12 cellular contexts compared by ENCODE assay signal in genomic region chr2:121004950-121005349, GRCh38.
"Had no signal": no experiment of that assay in that cellular context is flagged by ENCODE, and none has a peak within 500 bp of the region (broad histone marks: within the 10 kb centered on the region; RNA-seq: fewer than 3 reads in every experiment).

No MANE protein-coding gene starts in this region.

- ATAC-seq: T-helper 17 cell had no signal

- H3K27ac ChIP-seq: brain microvascular endothelial cell, dorsolateral prefrontal cortex, hepatocyte had no signal

- H3K4me3 ChIP-seq: dorsolateral prefrontal cortex, hepatocyte had no signal

- H3K36me3 ChIP-seq: brain microvascular endothelial cell had no signal

- H3K27me3 ChIP-seq: brain microvascular endothelial cell, hepatocyte had no signal

- DNase-seq: activated CD4-positive, alpha-beta T cell treated with anti-CD3 and anti-CD28 coated beads, Interleukin-2, amount 50 U/mL, for 1 hour; activated CD4-positive, CD25-positive, alpha-beta regulatory T cell; activated effector memory CD4-positive, alpha-beta T cell treated with anti-CD3 and anti-CD28 coated beads, Interleukin-2, amount 50 U/mL, for 16 hours; activated T-cell treated with anti-CD3 and anti-CD28 coated beads, Interleukin-2, amount 50 U/mL, for 24 hours; amygdala; brain microvascular endothelial cell; dorsolateral prefrontal cortex; mesendoderm; stimulated activated CD4-positive, alpha-beta T cell treated with anti-CD3 and anti-CD28 coated beads, Interleukin-2, amount 100 ng/mL, for 48 hours; stimulated activated naive CD4-positive, alpha-beta T cell treated with Interleukin-2 at 50 U/mL for 16 hours; T-helper 17 cell had no signal
